8 cellular contexts compared by ENCODE assay signal in the genomic region with DNA sequence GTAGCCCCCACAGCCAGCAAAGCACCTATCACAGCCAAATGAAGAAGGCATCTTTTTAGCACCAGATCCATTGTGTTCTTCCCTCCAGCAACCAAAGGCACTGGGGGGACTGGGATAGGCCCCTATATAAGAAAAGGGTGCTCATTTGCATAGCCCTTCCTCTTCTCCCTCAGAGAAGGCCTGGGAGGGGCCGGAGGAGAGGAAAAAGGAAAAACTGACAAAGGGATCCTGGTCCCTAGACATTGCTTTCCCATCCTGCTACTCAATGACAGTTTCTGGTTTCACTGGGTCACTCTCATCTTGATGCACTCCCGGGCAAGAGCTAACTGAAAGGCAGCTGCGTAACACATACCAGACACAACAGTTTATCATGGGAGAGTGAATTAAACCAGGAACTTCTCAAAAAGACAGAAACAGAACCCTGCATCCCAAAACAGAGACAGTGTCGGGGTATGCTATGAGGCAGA. TPM values are rescaled to one million over a fixed set of nuclear protein-coding genes. Genes with fewer than 3 reads are reported as not detected.
DNase-seq lines count a peak whose midpoint lies in the region; ATAC-seq, FAIRE-seq and TF ChIP-seq lines count a peak whose summit lies in the region.

Gene PMEL (minus strand): TSS at position 102 of the 467 bp plus-strand sequence. CDS start 31 bp downstream, at position 71.

- H3K4me3 ChIP-seq in Panc1 (ENCODE audit: low read depth in 2 of 2, low read length in 2 of 2) = peak within 1 kb of the TSS; percentile 92 to 98
- peak within 1 kb of the TSS; percentile 73 for H3K4me3 ChIP-seq in naive thymus-derived CD4-positive, alpha-beta T cell (ENCODE audit: low read length)

- peak within 1 kb of the TSS; percentile 88 to 97 (median 92) for H3K4me3 Mint-ChIP-seq in naive thymus-derived CD4-positive, alpha-beta T cell

- no TSS peak for BruUV-seq in Panc1 (replicated peaks; lab: Mats Ljungman, UMichigan)

- FAIRE-seq in GM12891 (lab: Jason Lieb, UNC) = peak; percentile 20

- peaks cover 9% of the 10 kb centered on the region for H3K36me3 ChIP-seq in Panc1 (ENCODE audit: control insufficient read depth, insufficient read depth, low read length)
- no peaks in the 10 kb centered on the region for H3K36me3 ChIP-seq in naive thymus-derived CD4-positive, alpha-beta T cell (ENCODE audit: control insufficient read depth in 2 of 3, insufficient read depth in 3 of 3, low read length in 3 of 3)

- peaks cover 13% of the 10 kb centered on the region for H3K4me1 ChIP-seq in Panc1 (ENCODE audit: control insufficient read depth, insufficient read depth, low read length)
- H3K4me1 ChIP-seq in naive thymus-derived CD4-positive, alpha-beta T cell (ENCODE audit: control insufficient read depth in 2 of 2, insufficient read depth in 2 of 2, low read length in 2 of 2) = peaks cover 12 to 18% of the 10 kb centered on the region in 2 donors

- peak within 1 kb of the TSS; percentile 93 for H3K27ac ChIP-seq in Panc1 (ENCODE audit: low read length)
- peak within 1 kb of the TSS; percentile 69 for H3K27ac ChIP-seq in naive thymus-derived CD4-positive, alpha-beta T cell (ENCODE audit: low read depth, low read length)

- H3K27me3 ChIP-seq in Panc1 (ENCODE audit: control insufficient read depth, insufficient read depth, low read length) = no peaks in the 10 kb centered on the region
- no peaks in the 10 kb centered on the region for H3K27me3 ChIP-seq in naive thymus-derived CD4-positive, alpha-beta T cell (ENCODE audit: control insufficient read depth in 2 of 2, insufficient read depth in 2 of 2, low read length in 2 of 2)

- DNase-seq in GM12891 (ENCODE audit: insufficient read length, low spot score) (no peak), Panc1 (ENCODE audit: low read depth, low spot score) (no peak), epidermal melanocyte (ENCODE audit: insufficient read length, low spot score) (peak; percentile 75), omental fat pad (ENCODE audit: low spot score) (no peak)
- DNase-seq in naive thymus-derived CD4-positive, alpha-beta T cell = no peak
- no peak for DNase-seq in activated effector memory CD4-positive, alpha-beta T cell treated with anti-CD3 and anti-CD28 coated beads, Interleukin-2, amount 50 U/mL, for 16 hours

- H3K4me1 Mint-ChIP-seq in naive thymus-derived CD4-positive, alpha-beta T cell = peaks cover 19 to 47% (median 32%) of the 10 kb centered on the region in 7 donors

- no peaks in the 10 kb centered on the region for H3K9me3 Mint-ChIP-seq in naive thymus-derived CD4-positive, alpha-beta T cell

- POLR2A ChIA-PET in Panc1 (lab: Charles Lee) = no interaction called here
- POLR2A ChIA-PET in naive thymus-derived CD4-positive, alpha-beta T cell (lab: Charles Lee) = interaction anchor here (0.8 kb wide), 1 partner anchor 26 kb away, joined by 3 read pairs; no protein-coding TSS in a partner anchor

- in situ Hi-C loops in Panc1 (cut with HindIII; ENCODE audit: low pct_unique_long_range_greater_than_20kb, low sequenced_read_pairs) = no loop called here

- H3K36me3 Mint-ChIP-seq in naive thymus-derived CD4-positive, alpha-beta T cell = peaks cover 0 to 8% (median 0%) of the 10 kb centered on the region in 5 donors

- peak within 1 kb of the TSS; percentile 61 to 94 (median 86) for H3K27ac Mint-ChIP-seq in naive thymus-derived CD4-positive, alpha-beta T cell

- no peaks in the 10 kb centered on the region for H3K27me3 Mint-ChIP-seq in naive thymus-derived CD4-positive, alpha-beta T cell

- intact Hi-C loops in Panc1 (cut with micrococcal nuclease; ENCODE audit: unreplicated experiment) = no loop called here
- intact Hi-C loops in naive thymus-derived CD4-positive, alpha-beta T cell (cut with micrococcal nuclease) = loop anchor here (1.0 to 2.0 kb wide), 4 partner anchors 8 to 137 kb away; partner anchors contain the start of gene RAB5B (in 1 of the 2)

- TF ChIP-seq POLR2A in GM12891 (IDR thresholded peaks at IDR 0.05; ENCODE audit: low read depth, low read length) = no peak

- CTCF ChIA-PET in Panc1 (lab: Charles Lee) = interaction anchor here (0.5 kb wide), 1 partner anchor 63 kb away, joined by 11 read pairs; no protein-coding TSS in a partner anchor
- CTCF ChIA-PET in naive thymus-derived CD4-positive, alpha-beta T cell (lab: Charles Lee) = no interaction called here

- no peaks in the 10 kb centered on the region for H3K9me3 ChIP-seq in Panc1 (ENCODE audit: control insufficient read depth, insufficient read depth, low read depth, low read length)
- no peaks in the 10 kb centered on the region for H3K9me3 ChIP-seq in naive thymus-derived CD4-positive, alpha-beta T cell (ENCODE audit: control insufficient read depth in 2 of 3, low read length in 3 of 3)

- TF ChIP-seq CTCF in Panc1 (IDR thresholded peaks at IDR 0.05) = no peak
- no peak for TF ChIP-seq CTCF in omental fat pad (IDR thresholded peaks at IDR 0.05)

- peak; percentile 9 for ATAC-seq in Panc1
- no peak for ATAC-seq in naive thymus-derived CD4-positive, alpha-beta T cell
- no peak for ATAC-seq in GM19328 (IDR thresholded peaks at IDR 0.05; ENCODE audit: unreplicated experiment)
- no peak for ATAC-seq in GM21381 (IDR thresholded peaks at IDR 0.05; ENCODE audit: unreplicated experiment)
- ATAC-seq in omental fat pad (ENCODE audit: low FRiP score) = no peak

TF ChIP-seq in GM12891, 5 proteins besides CTCF, POLR2A, EP300 and RAD21:
- TF ChIP-seq POLR2AphosphoS5 (IDR thresholded peaks at IDR 0.05; ENCODE audit: low read depth, low read length) (no peak), POU2F2 (IDR thresholded peaks at IDR 0.05; ENCODE audit: low read depth, low read length) (no peak), TAF1 (IDR thresholded peaks at IDR 0.05; ENCODE audit: low read depth, low read length) (no peak), PAX5 (IDR thresholded peaks at IDR 0.05; ENCODE audit: insufficient read depth, low read length, severe bottlenecking) (no peak), SPI1 (IDR thresholded peaks at IDR 0.05; ENCODE audit: low read depth, low read length) (no peak)

RNA-seq across cellular contexts. Expression of gene PMEL, which starts in this region (rescaled TPM):
- polyA plus RNA-seq in GM12891 (2012; ENCODE audit: low read depth, missing spikeins) = 1.7 TPM
- total RNA-seq in Panc1 (2021; ENCODE audit: unreplicated experiment) (1.2 TPM), omental fat pad (1 to 10 TPM in 2 of 4 donors, under 1 TPM in 2; 0.65 to 5.2 (median 1.2) TPM)
- 1.5 TPM for polyA plus RNA-seq in Panc1 (2012; ENCODE audit: insufficient read length)
- total RNA-seq in naive thymus-derived CD4-positive, alpha-beta T cell = not detected
- under 1 TPM; 0.09 to 0.57 TPM for polyA plus RNA-seq in naive thymus-derived CD4-positive, alpha-beta T cell
